17 cellular contexts compared by ENCODE assay signal in the genomic region with DNA sequence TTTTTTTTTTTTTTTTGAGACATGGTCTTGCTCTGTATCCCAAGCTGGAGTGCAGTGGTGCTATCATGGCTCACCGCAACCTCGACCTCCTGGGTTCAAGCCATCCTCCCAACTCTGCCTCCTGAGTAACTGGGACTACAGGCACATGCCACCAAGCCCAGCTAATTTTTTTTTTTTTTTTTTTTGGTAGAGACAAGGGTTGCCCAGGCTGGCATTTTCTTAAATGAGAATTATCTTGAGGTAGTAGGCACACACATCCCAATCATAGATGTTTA.
DNase-seq lines count a peak whose midpoint lies in the region; ATAC-seq and TF ChIP-seq lines count a peak whose summit lies in the region.
"Had no signal": no experiment of that assay in that cellular context is flagged by ENCODE, and none has a peak within 500 bp of the region (broad histone marks: within the 10 kb centered on the region; RNA-seq: fewer than 3 reads in every experiment).

No MANE protein-coding gene starts in this region.

- peaks cover 51% of the 10 kb centered on the region for H3K36me3 Mint-ChIP-seq in activated CD8-positive, alpha-beta memory T cell treated with anti-CD3 and anti-CD28 coated beads, Interleukin-2, amount 10 ng/mL, durations not matched to agents 7 days and 5 days
- peaks cover 13% of the 10 kb centered on the region for H3K36me3 Mint-ChIP-seq in T-helper 17 cell (ENCODE audit: low read depth)
- H3K36me3 Mint-ChIP-seq in nephron progenitor cell (ENCODE audit: low read depth) = peaks cover 78% of the 10 kb centered on the region

- TF ChIP-seq CTCF in nephron progenitor cell (IDR thresholded peaks at IDR 0.05) = no peak
- TF ChIP-seq CTCF in omental fat pad (IDR thresholded peaks at IDR 0.05) = no peak
- TF ChIP-seq CTCF in ascending aorta (IDR thresholded peaks at IDR 0.05) = no peak

- peak; percentile 19 for DNase-seq in activated CD8-positive, alpha-beta memory T cell treated with anti-CD3 and anti-CD28 coated beads, Interleukin-2, amount 10 ng/mL, durations not matched to agents 7 days and 5 days
- no peak for DNase-seq in activated CD8-positive, alpha-beta memory T cell treated with anti-CD3 and anti-CD28 coated beads, Interleukin-2, amount 50 U/mL, for 4 hours
- DNase-seq in T-helper 17 cell (no peak), posterior vena cava (ENCODE audit: low spot score) (peak; percentile 34), nephron progenitor cell (no peak), omental fat pad (ENCODE audit: low spot score) (no peak), ascending aorta (ENCODE audit: low spot score in 2 of 2) (no peak)
- DNase-seq: DMS79 treated with DMSO at 0.1 percent for 48 hours, foreskin keratinocyte, NCI-H1694, NCI-H510A, small intestine, uterus had no signal

- intact Hi-C loops in posterior vena cava (cut with DNase I) = no loop called here
- intact Hi-C loops in ascending aorta (cut with DNase I) = no loop called here

- no peak overlapping the region for H3K4me3 ChIP-seq in ascending aorta
- H3K4me3 ChIP-seq: GM23338, uterus had no signal

- ATAC-seq in activated CD8-positive, alpha-beta memory T cell treated with anti-CD3 and anti-CD28 coated beads, Interleukin-2, amount 10 ng/mL, durations not matched to agents 7 days and 5 days = no peak
- ATAC-seq in GM21723 (IDR thresholded peaks at IDR 0.05; ENCODE audit: unreplicated experiment) (peak; percentile 3), T-helper 17 cell (no peak), omental fat pad (ENCODE audit: low FRiP score) (no peak)
- ATAC-seq: foreskin keratinocyte, GM23338 had no signal

- no peak overlapping the region for H3K27ac ChIP-seq in ascending aorta
- H3K27ac ChIP-seq: C4-2B, foreskin keratinocyte, uterus had no signal

- H3K9me3 Mint-ChIP-seq in activated CD8-positive, alpha-beta memory T cell treated with anti-CD3 and anti-CD28 coated beads, Interleukin-2, amount 10 ng/mL, durations not matched to agents 7 days and 5 days (ENCODE audit: low read depth) = no peaks in the 10 kb centered on the region
- no peaks in the 10 kb centered on the region for H3K9me3 Mint-ChIP-seq in nephron progenitor cell
- H3K9me3 Mint-ChIP-seq: GM23338 had no signal

- H3K36me3 ChIP-seq in ascending aorta = peaks cover 0 to 21% of the 10 kb centered on the region in 2 donors
- H3K36me3 ChIP-seq: uterus had no signal

- H3K27me3 Mint-ChIP-seq in activated CD8-positive, alpha-beta memory T cell treated with anti-CD3 and anti-CD28 coated beads, Interleukin-2, amount 10 ng/mL, durations not matched to agents 7 days and 5 days = no peaks in the 10 kb centered on the region
- H3K27me3 Mint-ChIP-seq in T-helper 17 cell = no peaks in the 10 kb centered on the region
- H3K27me3 Mint-ChIP-seq in nephron progenitor cell (ENCODE audit: low read depth, poor library complexity) = no peaks in the 10 kb centered on the region
- H3K27me3 Mint-ChIP-seq: progenitor cell of endocrine pancreas had no signal

- CTCF ChIA-PET in activated CD8-positive, alpha-beta memory T cell treated with anti-CD3 and anti-CD28 coated beads, Interleukin-2, amount 10 ng/mL, durations not matched to agents 7 days and 5 days (lab: Charles Lee) = interaction anchor here (1.0 to 3.2 kb wide), 8 partner anchors 11 to 200 kb away, joined by 3 to 16 read pairs (median 5); no protein-coding TSS in a partner anchor

- H3K9me3 ChIP-seq in T-helper 17 cell (ENCODE audit: control insufficient read depth, low read length, poor library complexity, severe bottlenecking) = no peaks in the 10 kb centered on the region
- no peaks in the 10 kb centered on the region for H3K9me3 ChIP-seq in ascending aorta
- H3K9me3 ChIP-seq: uterus had no signal

- peaks cover 72% of the 10 kb centered on the region for H3K4me1 Mint-ChIP-seq in activated CD8-positive, alpha-beta memory T cell treated with anti-CD3 and anti-CD28 coated beads, Interleukin-2, amount 10 ng/mL, durations not matched to agents 7 days and 5 days
- peaks cover 57% of the 10 kb centered on the region for H3K4me1 Mint-ChIP-seq in T-helper 17 cell
- peaks cover 28% of the 10 kb centered on the region for H3K4me1 Mint-ChIP-seq in nephron progenitor cell

- no peaks in the 10 kb centered on the region for H3K4me1 ChIP-seq in ascending aorta
- H3K4me1 ChIP-seq: foreskin keratinocyte, uterus had no signal

- H3K27me3 ChIP-seq in ascending aorta = no peaks in the 10 kb centered on the region
- H3K27me3 ChIP-seq: foreskin keratinocyte, uterus had no signal

- H3K27ac Mint-ChIP-seq in activated CD8-positive, alpha-beta memory T cell treated with anti-CD3 and anti-CD28 coated beads, Interleukin-2, amount 10 ng/mL, durations not matched to agents 7 days and 5 days = no peak overlapping the region
- H3K27ac Mint-ChIP-seq in T-helper 17 cell = peak overlapping the region; percentile 100
- H3K27ac Mint-ChIP-seq in nephron progenitor cell = no peak overlapping the region
- H3K27ac Mint-ChIP-seq: GM23338, progenitor cell of endocrine pancreas had no signal

- no peak overlapping the region for H3K4me3 Mint-ChIP-seq in activated CD8-positive, alpha-beta memory T cell treated with anti-CD3 and anti-CD28 coated beads, Interleukin-2, amount 10 ng/mL, durations not matched to agents 7 days and 5 days
- H3K4me3 Mint-ChIP-seq in T-helper 17 cell = peak overlapping the region; percentile 62
- H3K4me3 Mint-ChIP-seq in nephron progenitor cell = no peak overlapping the region
- H3K4me3 Mint-ChIP-seq: GM23338 had no signal

Comparison
In these comparisons a context has a peak if more than half of its experiments do, and no peak if none do; other contexts are left out.
1. DNase-seq: peak in activated CD8-positive, alpha-beta memory T cell treated with anti-CD3 and anti-CD28 coated beads, Interleukin-2, amount 10 ng/mL, durations not matched to agents 7 days and 5 days (single experiment) and posterior vena cava (single experiment); none in activated CD8-positive, alpha-beta memory T cell treated with anti-CD3 and anti-CD28 coated beads, Interleukin-2, amount 50 U/mL, for 4 hours (single experiment), T-helper 17 cell (0 of 3), nephron progenitor cell (single experiment), omental fat pad (single experiment) and ascending aorta (0 of 2).